17 cellular contexts compared by ENCODE assay signal in the genomic region with DNA sequence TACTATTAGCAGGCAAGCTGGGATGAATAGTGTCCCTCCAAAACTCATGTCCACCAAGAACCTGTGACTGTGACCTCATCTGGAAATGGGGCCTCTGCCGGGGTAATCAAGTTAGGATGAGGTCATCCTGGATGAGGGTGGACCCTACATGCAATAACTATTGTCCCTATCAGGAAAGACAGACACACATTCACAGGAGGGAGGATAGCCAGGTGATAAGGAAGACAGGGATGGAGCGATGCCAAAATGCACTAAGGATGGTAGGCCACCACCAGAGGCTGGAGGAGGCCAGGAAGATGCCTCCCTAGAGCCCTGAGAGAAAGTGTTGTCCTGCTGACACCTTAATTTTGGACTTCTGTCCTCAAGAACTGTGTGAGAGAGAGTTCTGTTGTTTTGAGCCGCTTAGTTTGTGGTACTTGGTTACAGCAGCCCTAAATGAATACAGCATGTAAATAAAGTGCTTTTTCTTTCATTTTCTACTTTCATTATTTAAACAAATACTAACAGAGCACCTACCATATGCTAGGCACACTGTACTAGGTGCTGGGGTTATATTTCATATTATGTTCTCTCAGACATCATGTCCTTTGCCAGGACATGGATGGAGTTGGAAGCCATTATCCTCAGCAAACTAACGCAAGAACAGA.
DNase-seq lines count a peak whose midpoint lies in the region; ATAC-seq, FAIRE-seq and TF ChIP-seq lines count a peak whose summit lies in the region.
"Had no signal": no experiment of that assay in that cellular context is flagged by ENCODE, and none has a peak within 500 bp of the region (broad histone marks: within the 10 kb centered on the region; RNA-seq: fewer than 3 reads in every experiment).

No MANE protein-coding gene starts in this region.

- BruUV-seq in HepG2 (replicated peaks; lab: Mats Ljungman, UMichigan): no TSS peak

- H4K20me1 ChIP-seq in HepG2 (ENCODE audit: insufficient read depth, low read length): no peaks in the 10 kb centered on the region

- H3K9me3 ChIP-seq in HepG2 (ENCODE audit: low read length): no peaks in the 10 kb centered on the region
- H3K9me3 ChIP-seq: BLaER1, body of pancreas, suprapubic skin had no signal

- no peak for DNase-seq in HepG2 (ENCODE audit: low spot score)
- DNase-seq in stimulated activated CD4-positive, alpha-beta T cell treated with anti-CD3 and anti-CD28 coated beads, Interleukin-4, amount 100 ng/mL, for 24 hours: no peak
- no peak for DNase-seq in NCI-H187 (lab: John Stamatoyannopoulos, UW)
- DNase-seq in G401 (ENCODE audit: low spot score): no peak
- DNase-seq: activated CD8-positive, alpha-beta memory T cell treated with anti-CD3 and anti-CD28 coated beads, Interleukin-2, amount 50 U/mL, for 48 hours; activated naive CD4-positive, alpha-beta T cell treated with anti-CD3 and anti-CD28 coated beads for 36 hours; body of pancreas; DMS53; glutamatergic neuron; HFFc6 had no signal

- no peak overlapping the region for H3K9ac ChIP-seq in HepG2 (ENCODE audit: insufficient read depth, low read depth, low read length)
- H3K9ac ChIP-seq: BLaER1 had no signal

- peaks cover 7 to 41% of the 10 kb centered on the region in 2 experiments for H3K36me3 ChIP-seq in HepG2 (replicated peaks in 1 of 2; ENCODE audit: control insufficient read depth in 1 of 2, insufficient read depth in 2 of 2, low read length in 2 of 2)

- CTCF ChIA-PET in HepG2 (lab: Yijun Ruan, JAX; ENCODE audit: low intra/inter-chr PET ratio, low total read pairs): no interaction called here

- TF ChIP-seq POLR2A in HepG2 (IDR thresholded peaks at IDR 0.05; ENCODE audit: insufficient read depth in 1 of 2, low read depth in 2 of 2, low read length in 2 of 2): no peak

- no peak for TF ChIP-seq CTCF in HepG2 (CRISPR knock-in tag; IDR thresholded peaks at IDR 0.05)

- H3K27me3 ChIP-seq in HepG2 (ENCODE audit: control insufficient read depth in 1 of 2, insufficient read depth in 2 of 2, low read length in 2 of 2): no peaks in the 10 kb centered on the region
- H3K27me3 ChIP-seq: BLaER1, body of pancreas, suprapubic skin had no signal

- H3K27ac ChIP-seq in HepG2 (ENCODE audit: extremely low read length, insufficient read depth, low read length): no peak overlapping the region
- H3K27ac ChIP-seq: BLaER1, body of pancreas, coronary artery, suprapubic skin had no signal

- 96% methylated on average over 4 of the region's 4 CpGs for WGBS in HepG2 (ENCODE audit: low lambda C conversion rate)

- in situ Hi-C loops in HepG2 (cut with HindIII; ENCODE audit: extremely low pct_ligation_motif_present, low pct_unique_long_range_greater_than_20kb): loop anchor here (25.0 kb wide), 1 partner anchor 488 kb away; no protein-coding TSS in a partner anchor
- in situ Hi-C loops in G401 (cut with HindIII; ENCODE audit: low sequenced_read_pairs): no loop called here

- TF ChIP-seq EP300 in HepG2 (IDR thresholded peaks at IDR 0.05; ENCODE audit: low read depth in 2 of 2, low read length in 2 of 2): no peak
- no peak for TF ChIP-seq EP300 in HepG2 (CRISPR knock-in tag; IDR thresholded peaks at IDR 0.05; ENCODE audit: borderline replicate concordance)

- FAIRE-seq in HepG2 (lab: Jason Lieb, UNC): no peak

- H3K4me2 ChIP-seq in HepG2 (ENCODE audit: low read depth, low read length): no peak overlapping the region
- H3K4me2 ChIP-seq: BLaER1 had no signal

- no peak overlapping the region for H3K4me3 ChIP-seq in HepG2 (replicated peaks in 1 of 3; ENCODE audit: insufficient read depth in 1 of 3, low read depth in 2 of 3, low read length in 3 of 3)
- H3K4me3 ChIP-seq: BLaER1, body of pancreas, coronary artery, suprapubic skin had no signal

- no peaks in the 10 kb centered on the region for H3K79me2 ChIP-seq in HepG2 (ENCODE audit: insufficient read depth, low read length)

- H2AFZ ChIP-seq in HepG2 (ENCODE audit: low read length): no peak overlapping the region

- POLR2A ChIA-PET in HepG2 (lab: Yijun Ruan, JAX): no interaction called here

- TF ChIP-seq RAD21 in HepG2 (CRISPR knock-in tag; IDR thresholded peaks at IDR 0.05): no peak

- intact Hi-C loops in HepG2 (cut with micrococcal nuclease; ENCODE audit: unreplicated experiment): no loop called here

- peak; percentile 38 for ATAC-seq in GM18858 (IDR thresholded peaks at IDR 0.05; ENCODE audit: unreplicated experiment)
- peak; percentile 73 for ATAC-seq in GM21723 (IDR thresholded peaks at IDR 0.05; ENCODE audit: unreplicated experiment)
- peak; percentile 64 for ATAC-seq in HG03439 (IDR thresholded peaks at IDR 0.05; ENCODE audit: unreplicated experiment)
- no peak for ATAC-seq in HepG2
- ATAC-seq: body of pancreas, Right ventricle myocardium inferior had no signal

- no peaks in the 10 kb centered on the region for H3K4me1 ChIP-seq in HepG2 (ENCODE audit: insufficient read depth, low read length)
- H3K4me1 ChIP-seq: suprapubic skin had no signal

TF ChIP-seq in HepG2, 621 proteins besides CTCF, POLR2A, EP300 and RAD21:
- TF ChIP-seq ZC3H4 (CRISPR knock-in tag; IDR thresholded peaks at IDR 0.05; ENCODE audit: borderline replicate concordance) (no peak), ATF7 (IDR thresholded peaks at IDR 0.05) (peak; percentile 73), ATF7 (CRISPR knock-in tag; IDR thresholded peaks at IDR 0.05) (no peak), ZNF143 (CRISPR knock-in tag; IDR thresholded peaks at IDR 0.05) (no peak)
- TF ChIP-seq, protein P1, sequence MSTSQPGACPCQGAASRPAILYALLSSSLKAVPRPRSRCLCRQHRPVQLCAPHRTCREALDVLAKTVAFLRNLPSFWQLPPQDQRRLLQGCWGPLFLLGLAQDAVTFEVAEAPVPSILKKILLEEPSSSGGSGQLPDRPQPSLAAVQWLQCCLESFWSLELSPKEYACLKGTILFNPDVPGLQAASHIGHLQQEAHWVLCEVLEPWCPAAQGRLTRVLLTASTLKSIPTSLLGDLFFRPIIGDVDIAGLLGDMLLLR (CRISPR knock-in tag; IDR thresholded peaks at IDR 0.05): no peak
